In the genomic region with DNA sequence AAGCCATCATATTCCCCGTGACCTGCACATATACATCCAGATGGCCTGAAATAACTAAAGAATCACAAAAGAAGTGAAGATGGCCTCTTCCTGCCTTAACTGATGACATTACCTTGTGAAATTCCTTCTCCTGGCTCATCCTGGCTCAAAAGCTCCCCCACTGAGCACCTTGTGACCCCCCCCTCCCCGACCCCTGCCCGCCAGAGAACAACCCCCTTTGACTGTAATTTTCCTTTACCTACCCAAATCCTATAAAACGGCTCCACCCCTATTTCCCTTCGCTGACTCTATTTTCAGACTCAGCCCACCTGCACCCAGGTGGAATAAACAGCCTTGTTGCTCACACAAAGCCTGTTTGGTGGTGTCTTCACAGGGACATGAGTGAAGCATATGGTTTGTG, we compare ENCODE assay signal across 1 cellular context. TPM values are rescaled to one million over a fixed set of nuclear protein-coding genes. Genes with fewer than 3 reads are reported as not detected.
"Had no signal": no experiment of that assay in that cellular context is flagged by ENCODE, and none has a peak within 500 bp of the region (broad histone marks: within the 10 kb centered on the region; RNA-seq: fewer than 3 reads in every experiment).

No MANE protein-coding gene starts in this region.

RNA-seq across cellular contexts. Expression of a gene that starts 10.0 kb away (rescaled TPM):
- total RNA-seq: dermis blood vessel endothelial cell had no signal
